ENCODE assay signal across 8 cellular contexts in the genomic region with DNA sequence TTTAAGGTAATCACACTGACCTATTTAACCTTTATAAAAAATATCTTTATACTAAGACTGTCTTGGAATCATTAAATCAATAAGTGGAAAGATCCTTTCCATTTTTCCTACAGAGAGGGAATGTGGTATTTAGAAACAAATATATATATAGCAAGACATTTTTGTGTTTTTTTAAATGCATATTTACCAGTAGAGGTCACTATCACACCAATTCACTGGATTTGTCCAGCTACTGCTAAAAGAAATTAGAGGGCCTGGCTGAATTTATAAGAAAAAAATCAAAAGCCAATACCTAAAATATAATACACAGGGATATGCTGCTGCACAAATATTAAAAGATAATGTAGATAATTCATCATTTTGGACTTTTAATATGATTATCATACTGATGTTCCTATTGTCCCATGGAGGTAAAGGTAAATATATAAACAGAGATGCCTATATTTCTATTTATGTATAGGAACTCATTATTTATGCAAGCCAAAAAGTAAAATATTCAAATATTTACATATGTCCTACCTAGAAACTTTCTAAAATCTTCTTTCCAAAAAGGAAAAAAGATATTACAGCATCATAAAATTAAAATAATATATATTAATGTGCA.
DNase-seq lines count a peak whose midpoint lies in the region; ATAC-seq and FAIRE-seq lines count a peak whose summit lies in the region.

No MANE protein-coding gene starts in this region.

- CTCF ChIA-PET in activated CD4-positive, alpha-beta memory T cell treated with anti-CD3 and anti-CD28 coated beads, Interleukin-2, amount 10 ng/mL, durations not matched to agents 7 days and 5 days (lab: Charles Lee): interaction anchor here (0.6 to 1.3 kb wide), 5 partner anchors 18 to 498 kb away, joined by 3 to 6 read pairs (median 4); partner anchors contain the start of gene PDE5A

- DNase-seq in LHCN-M2 (ENCODE audit: low read depth): peak; percentile 64
- DNase-seq in amniotic stem cell (lab: John Stamatoyannopoulos, UW): peak; percentile 18
- DNase-seq in kidney glomerular epithelial cell (lab: John Stamatoyannopoulos, UW): peak; percentile 72
- no peak for DNase-seq in head of caudate nucleus
- DNase-seq in activated CD4-positive, alpha-beta memory T cell treated with anti-CD3 and anti-CD28 coated beads, Interleukin-2, amount 10 ng/mL, durations not matched to agents 7 days and 5 days: no peak

- peak; percentile 92 for FAIRE-seq in G401.6 (lab: Jason Lieb, UNC)

- no peak overlapping the region for H3K4me3 Mint-ChIP-seq in activated CD4-positive, alpha-beta memory T cell treated with anti-CD3 and anti-CD28 coated beads, Interleukin-2, amount 10 ng/mL, durations not matched to agents 7 days and 5 days

- ATAC-seq in HG02970 (IDR thresholded peaks at IDR 0.05; ENCODE audit: low FRiP score, unreplicated experiment) (no peak), GM19395 (IDR thresholded peaks at IDR 0.05; ENCODE audit: unreplicated experiment) (no peak)

- no peak overlapping the region for H3K27ac Mint-ChIP-seq in activated CD4-positive, alpha-beta memory T cell treated with anti-CD3 and anti-CD28 coated beads, Interleukin-2, amount 10 ng/mL, durations not matched to agents 7 days and 5 days

- no peaks in the 10 kb centered on the region for H3K27me3 Mint-ChIP-seq in activated CD4-positive, alpha-beta memory T cell treated with anti-CD3 and anti-CD28 coated beads, Interleukin-2, amount 10 ng/mL, durations not matched to agents 7 days and 5 days

- peaks cover 5% of the 10 kb centered on the region for H3K9me3 Mint-ChIP-seq in activated CD4-positive, alpha-beta memory T cell treated with anti-CD3 and anti-CD28 coated beads, Interleukin-2, amount 10 ng/mL, durations not matched to agents 7 days and 5 days

- intact Hi-C loops in head of caudate nucleus (cut with DNase I): no loop called here

- POLR2A ChIA-PET in activated CD4-positive, alpha-beta memory T cell treated with anti-CD3 and anti-CD28 coated beads, Interleukin-2, amount 10 ng/mL, durations not matched to agents 7 days and 5 days (lab: Charles Lee): no interaction called here

- H3K4me1 Mint-ChIP-seq in activated CD4-positive, alpha-beta memory T cell treated with anti-CD3 and anti-CD28 coated beads, Interleukin-2, amount 10 ng/mL, durations not matched to agents 7 days and 5 days: no peaks in the 10 kb centered on the region

- peaks cover 3% of the 10 kb centered on the region for H3K36me3 Mint-ChIP-seq in activated CD4-positive, alpha-beta memory T cell treated with anti-CD3 and anti-CD28 coated beads, Interleukin-2, amount 10 ng/mL, durations not matched to agents 7 days and 5 days (ENCODE audit: low read depth)

Comparison
In these comparisons a context has a peak if more than half of its experiments do, and no peak if none do; other contexts are left out.
1. DNase-seq: peak in LHCN-M2 (single experiment), amniotic stem cell (single experiment) and kidney glomerular epithelial cell (single experiment); none in head of caudate nucleus (0 of 42) and activated CD4-positive, alpha-beta memory T cell treated with anti-CD3 and anti-CD28 coated beads, Interleukin-2, amount 10 ng/mL, durations not matched to agents 7 days and 5 days (single experiment).